1 cellular context compared by ENCODE assay signal in the genomic region with DNA sequence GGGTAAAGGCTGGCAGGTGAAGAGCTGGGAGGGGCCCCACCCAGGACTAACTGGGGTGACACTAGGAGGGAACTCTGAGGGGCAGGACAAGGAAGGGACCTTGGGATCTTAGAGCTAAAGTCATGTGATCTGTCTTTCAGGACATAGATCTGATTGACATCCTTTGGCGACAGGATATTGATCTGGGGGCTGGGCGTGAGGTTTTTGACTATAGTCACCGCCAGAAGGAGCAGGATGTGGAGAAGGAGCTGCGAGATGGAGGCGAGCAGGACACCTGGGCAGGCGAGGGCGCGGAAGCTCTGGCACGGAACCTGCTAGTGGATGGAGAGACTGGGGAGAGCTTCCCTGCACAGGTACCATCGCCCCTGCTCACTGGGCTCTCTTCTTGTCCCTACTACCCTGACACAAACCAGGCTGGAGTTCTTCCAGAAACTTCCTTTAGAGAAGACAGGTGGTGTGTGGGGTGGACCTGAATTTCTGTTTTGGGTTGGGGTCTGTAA.
TF ChIP-seq lines count a peak whose summit lies in the region.

No MANE protein-coding gene starts in this region.

TF ChIP-seq in SK-N-SH, 30 proteins besides CTCF, POLR2A, EP300 and RAD21 (continued from another document):
- TF ChIP-seq, protein P1, sequence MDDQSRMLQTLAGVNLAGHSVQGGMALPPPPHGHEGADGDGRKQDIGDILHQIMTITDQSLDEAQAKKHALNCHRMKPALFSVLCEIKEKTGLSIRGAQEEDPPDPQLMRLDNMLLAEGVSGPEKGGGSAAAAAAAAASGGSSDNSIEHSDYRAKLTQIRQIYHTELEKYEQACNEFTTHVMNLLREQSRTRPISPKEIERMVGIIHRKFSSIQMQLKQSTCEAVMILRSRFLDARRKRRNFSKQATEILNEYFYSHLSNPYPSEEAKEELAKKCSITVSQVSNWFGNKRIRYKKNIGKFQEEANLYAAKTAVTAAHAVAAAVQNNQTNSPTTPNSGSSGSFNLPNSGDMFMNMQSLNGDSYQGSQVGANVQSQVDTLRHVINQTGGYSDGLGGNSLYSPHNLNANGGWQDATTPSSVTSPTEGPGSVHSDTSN (IDR thresholded peaks at IDR 0.05), result no peak
- TF ChIP-seq SMC3 (IDR thresholded peaks at IDR 0.05; ENCODE audit: low read depth, low read length) (no peak), RCOR1 (IDR thresholded peaks at IDR 0.05; ENCODE audit: low read length) (no peak), POLR2AphosphoS5 (IDR thresholded peaks at IDR 0.05; ENCODE audit: low read depth, low read length) (no peak), RFX5 (IDR thresholded peaks at IDR 0.05; ENCODE audit: low read length) (no peak), NFIC (IDR thresholded peaks at IDR 0.05; ENCODE audit: borderline replicate concordance) (no peak), GATA2 (CRISPR knock-in tag; IDR thresholded peaks at IDR 0.05) (no peak), FOSL2 (IDR thresholded peaks at IDR 0.05; ENCODE audit: borderline replicate concordance, low read depth) (no peak), MXI1 (IDR thresholded peaks at IDR 0.05; ENCODE audit: low read depth, low read length) (no peak), YY1 (IDR thresholded peaks at IDR 0.05; ENCODE audit: low read depth) (no peak), NRF1 (IDR thresholded peaks at IDR 0.05; ENCODE audit: low read depth, low read length) (no peak)
- TF ChIP-seq, protein P2, sequence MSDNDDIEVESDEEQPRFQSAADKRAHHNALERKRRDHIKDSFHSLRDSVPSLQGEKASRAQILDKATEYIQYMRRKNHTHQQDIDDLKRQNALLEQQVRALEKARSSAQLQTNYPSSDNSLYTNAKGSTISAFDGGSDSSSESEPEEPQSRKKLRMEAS (IDR thresholded peaks at IDR 0.05; ENCODE audit: low read depth), result no peak
- TF ChIP-seq, protein P3, sequence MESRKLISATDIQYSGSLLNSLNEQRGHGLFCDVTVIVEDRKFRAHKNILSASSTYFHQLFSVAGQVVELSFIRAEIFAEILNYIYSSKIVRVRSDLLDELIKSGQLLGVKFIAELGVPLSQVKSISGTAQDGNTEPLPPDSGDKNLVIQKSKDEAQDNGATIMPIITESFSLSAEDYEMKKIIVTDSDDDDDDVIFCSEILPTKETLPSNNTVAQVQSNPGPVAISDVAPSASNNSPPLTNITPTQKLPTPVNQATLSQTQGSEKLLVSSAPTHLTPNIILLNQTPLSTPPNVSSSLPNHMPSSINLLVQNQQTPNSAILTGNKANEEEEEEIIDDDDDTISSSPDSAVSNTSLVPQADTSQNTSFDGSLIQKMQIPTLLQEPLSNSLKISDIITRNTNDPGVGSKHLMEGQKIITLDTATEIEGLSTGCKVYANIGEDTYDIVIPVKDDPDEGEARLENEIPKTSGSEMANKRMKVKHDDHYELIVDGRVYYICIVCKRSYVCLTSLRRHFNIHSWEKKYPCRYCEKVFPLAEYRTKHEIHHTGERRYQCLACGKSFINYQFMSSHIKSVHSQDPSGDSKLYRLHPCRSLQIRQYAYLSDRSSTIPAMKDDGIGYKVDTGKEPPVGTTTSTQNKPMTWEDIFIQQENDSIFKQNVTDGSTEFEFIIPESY (IDR thresholded peaks at IDR 0.05; ENCODE audit: borderline replicate concordance, low read depth), result no peak
- TF ChIP-seq, protein P4, sequence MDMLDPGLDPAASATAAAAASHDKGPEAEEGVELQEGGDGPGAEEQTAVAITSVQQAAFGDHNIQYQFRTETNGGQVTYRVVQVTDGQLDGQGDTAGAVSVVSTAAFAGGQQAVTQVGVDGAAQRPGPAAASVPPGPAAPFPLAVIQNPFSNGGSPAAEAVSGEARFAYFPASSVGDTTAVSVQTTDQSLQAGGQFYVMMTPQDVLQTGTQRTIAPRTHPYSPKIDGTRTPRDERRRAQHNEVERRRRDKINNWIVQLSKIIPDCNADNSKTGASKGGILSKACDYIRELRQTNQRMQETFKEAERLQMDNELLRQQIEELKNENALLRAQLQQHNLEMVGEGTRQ (IDR thresholded peaks at IDR 0.05; ENCODE audit: borderline replicate concordance, low read depth, low read length), result no peak
